16 cellular contexts compared by ENCODE assay signal in genomic region chr3:72279631-72280041, GRCh38.
"Had no signal": no experiment of that assay in that cellular context is flagged by ENCODE, and none has a peak within 500 bp of the region (broad histone marks: within the 10 kb centered on the region; RNA-seq: fewer than 3 reads in every experiment).

No MANE protein-coding gene starts in this region.

- H3K9me3 ChIP-seq: adrenal gland, neutrophil, testis had no signal

- H3K4me1 ChIP-seq: adrenal gland had no signal

- ATAC-seq: activated CD4-positive, CD25-positive, alpha-beta regulatory T cell treated with anti-CD3 and anti-CD28 coated beads, Interleukin-2, amount 50 U/mL, for 24 hours; activated T-cell treated with anti-CD3 and anti-CD28 coated beads, Interleukin-2, amount 50 U/mL, for 72 hours; effector memory CD8-positive, alpha-beta T cell; right cardiac atrium had no signal

- H3K27ac ChIP-seq: adrenal gland, epithelial cell of prostate, neutrophil, testis had no signal

- H3K36me3 Mint-ChIP-seq: brain had no signal

- H3K27me3 ChIP-seq: adrenal gland, neutrophil, testis had no signal

- DNase-seq: activated naive CD4-positive, alpha-beta T cell; activated T-cell treated with anti-CD3 and anti-CD28 coated beads, Interleukin-2, amount 50 U/mL, for 72 hours; adrenal gland; effector memory CD8-positive, alpha-beta T cell; kidney; right cardiac atrium; stimulated activated CD4-positive, alpha-beta T cell treated with anti-CD3 and anti-CD28 coated beads, Interleukin-2, amount 100 ng/mL, for 24 hours; stimulated activated naive CD4-positive, alpha-beta T cell treated with Interleukin-2 at 50 U/mL for 16 hours; T-helper 2 cell; testis had no signal

- H3K27ac Mint-ChIP-seq: activated T-cell treated with anti-CD3 and anti-CD28 coated beads, Interleukin-2, amount 50 U/mL, for 72 hours; effector memory CD8-positive, alpha-beta T cell had no signal

- H3K36me3 ChIP-seq: adrenal gland, neutrophil had no signal

- H3K4me3 Mint-ChIP-seq: activated T-cell treated with anti-CD3 and anti-CD28 coated beads, Interleukin-2, amount 50 U/mL, for 72 hours; central memory CD8-positive, alpha-beta T cell; effector memory CD8-positive, alpha-beta T cell had no signal

- H3K4me1 Mint-ChIP-seq: central memory CD8-positive, alpha-beta T cell had no signal

- H3K4me3 ChIP-seq: adrenal gland, testis had no signal

- FAIRE-seq: kidney, TTC549 had no signal
